ENCODE assay signal across 8 cellular contexts in genomic region chr13:33284916-33285315, GRCh38. TPM values are rescaled to one million over a fixed set of nuclear protein-coding genes. Genes with fewer than 3 reads are reported as not detected.
DNase-seq lines count a peak whose midpoint lies in the region; ATAC-seq and TF ChIP-seq lines count a peak whose summit lies in the region.

No MANE protein-coding gene starts in this region.

- peak overlapping the region; percentile 100 for H3K9ac ChIP-seq in mammary epithelial cell (ENCODE audit: insufficient read depth, low read length)
- H3K9ac ChIP-seq in liver (ENCODE audit: low read depth in 1 of 2, low read length in 2 of 2): peak overlapping the region; percentile 48 to 100

- BruUV-seq in mammary epithelial cell (replicated peaks; lab: Mats Ljungman, UMichigan) (no TSS peak), OCI-LY7 (replicated peaks; lab: Mats Ljungman, UMichigan) (no TSS peak)

- peak overlapping the region; percentile 99 for H3K27ac ChIP-seq in mammary epithelial cell (ENCODE audit: insufficient read depth, low read depth, low read length)
- H3K27ac ChIP-seq in liver (ENCODE audit: low read depth in 1 of 2, low read length in 2 of 2): peak overlapping the region; percentile 88 to 100
- peak overlapping the region; percentile 87 to 95 (median 94) for H3K27ac ChIP-seq in thyroid gland
- no peak overlapping the region for H3K27ac ChIP-seq in OCI-LY7 (ENCODE audit: low read depth, low read length, poor library complexity, severe bottlenecking)

- CTCF ChIA-PET in mammary epithelial cell (lab: Charles Lee; ENCODE audit: low non-redundant PET): interaction anchor here (0.6 kb wide), 1 partner anchor 159 kb away, joined by 5 read pairs; no protein-coding TSS in a partner anchor
- CTCF ChIA-PET in OCI-LY7 (lab: Charles Lee; ENCODE audit: unreplicated experiment): no interaction called here

- H2AFZ ChIP-seq in mammary epithelial cell (ENCODE audit: low read depth, low read length) (peak overlapping the region; percentile 68), OCI-LY7 (ENCODE audit: low read length) (no peak overlapping the region)

- TF ChIP-seq RAD21 in liver (IDR thresholded peaks at IDR 0.05): no peak

- H3K27me3 ChIP-seq in mammary epithelial cell (ENCODE audit: insufficient read depth, low read length) (no peaks in the 10 kb centered on the region), liver (ENCODE audit: control insufficient read depth in 4 of 4, insufficient read depth in 4 of 4, low read length in 3 of 4) (no peaks in the 10 kb centered on the region), thyroid gland (no peaks in the 10 kb centered on the region)

- H3K4me1 ChIP-seq in mammary epithelial cell (ENCODE audit: insufficient read depth, low read length): peaks cover 36% of the 10 kb centered on the region
- peaks cover 2 to 21% (median 15%) of the 10 kb centered on the region in 4 donors for H3K4me1 ChIP-seq in liver (ENCODE audit: control insufficient read depth in 4 of 4, insufficient read depth in 4 of 4, low read length in 3 of 4)
- H3K4me1 ChIP-seq in thyroid gland: peaks cover 18 to 43% of the 10 kb centered on the region in 2 donors
- no peaks in the 10 kb centered on the region for H3K4me1 ChIP-seq in OCI-LY7 (ENCODE audit: insufficient read depth, low read length, poor library complexity, severe bottlenecking)

- POLR2A ChIA-PET in OCI-LY7 (lab: Charles Lee): no interaction called here

- H4K20me1 ChIP-seq in mammary epithelial cell (ENCODE audit: insufficient read depth, low read length) (no peaks in the 10 kb centered on the region), OCI-LY7 (ENCODE audit: insufficient read depth, low read length) (no peaks in the 10 kb centered on the region)

- H3K36me3 ChIP-seq in mammary epithelial cell (ENCODE audit: insufficient read depth, low read length): no peaks in the 10 kb centered on the region
- H3K36me3 ChIP-seq in liver (ENCODE audit: control insufficient read depth in 4 of 4, insufficient read depth in 3 of 4, low read depth in 1 of 4, low read length in 3 of 4): no peaks in the 10 kb centered on the region
- no peaks in the 10 kb centered on the region for H3K36me3 ChIP-seq in thyroid gland
- no peaks in the 10 kb centered on the region for H3K36me3 ChIP-seq in OCI-LY7 (ENCODE audit: insufficient read depth, low read length)

- WGBS in mammary epithelial cell (ENCODE audit: low coverage, missing lambda C conversion rate): 8% methylated on average over 6 of the region's 6 CpGs
- 2% methylated on average over 6 of the region's 6 CpGs for WGBS in liver
- WGBS in thyroid gland, 2 donors: 8 to 12% methylated on average over 6 of the region's 6 CpGs

- H3K9me2 ChIP-seq in OCI-LY7 (ENCODE audit: insufficient read depth, low read length): no peaks in the 10 kb centered on the region

- H3K79me2 ChIP-seq in mammary epithelial cell (ENCODE audit: insufficient read depth, low read length) (peaks cover 47% of the 10 kb centered on the region), OCI-LY7 (ENCODE audit: insufficient read depth, low read depth, low read length) (no peaks in the 10 kb centered on the region)

- in situ Hi-C loops in mammary epithelial cell (cut with MboI; ENCODE audit: low sequenced_read_pairs in 2 of 2): no loop called here

- H3K4me3 ChIP-seq in mammary epithelial cell (replicated peaks in 1 of 3; ENCODE audit: insufficient read depth in 1 of 3, low read depth in 2 of 3, low read length in 3 of 3) (peak overlapping the region; percentile 67 to 94 (median 71)), liver (ENCODE audit: low read depth in 1 of 3, low read length in 3 of 3) (peak overlapping the region; percentile 62 to 97 (median 73)), thyroid gland (replicated peaks in 1 of 3) (peak overlapping the region; percentile 44 to 62 (median 49)), OCI-LY7 (ENCODE audit: low read depth, low read length, poor library complexity, severe bottlenecking) (no peak overlapping the region)

- TF ChIP-seq POLR2A in thyroid gland (IDR thresholded peaks at IDR 0.05): no peak

- DNase-seq in mammary epithelial cell: peak; percentile 44
- no peak for DNase-seq in thyroid gland
- DNase-seq in OCI-LY7 (ENCODE audit: low spot score): no peak
- no peak for DNase-seq in NCI-H2227 treated with DMSO at 0.1 percent for 48 hours (lab: John Stamatoyannopoulos, UW)
- DNase-seq in DMS79 (lab: John Stamatoyannopoulos, UW): no peak

- intact Hi-C loops in mammary epithelial cell (cut with micrococcal nuclease): loop anchor here (1.0 to 10.0 kb wide), 7 partner anchors 52 to 699 kb away; partner anchors contain the start of gene PDS5B
- intact Hi-C loops in thyroid gland (cut with DNase I): loop anchor here (10.0 kb wide), 1 partner anchor 50 kb away; no protein-coding TSS in a partner anchor
- intact Hi-C loops in OCI-LY7 (cut with micrococcal nuclease; ENCODE audit: unreplicated experiment): no loop called here

- no peak for TF ChIP-seq CTCF in mammary epithelial cell (conservative IDR thresholded peaks at IDR 0.05 in 1 of 2, IDR thresholded peaks at IDR 0.05 in 1 of 2; ENCODE audit: extremely low read depth in 1 of 2, insufficient read depth in 1 of 2, low read depth in 1 of 2, low read length in 2 of 2)
- no peak for TF ChIP-seq CTCF in liver (IDR thresholded peaks at IDR 0.05; ENCODE audit: low read depth, low read length, missing input control)
- no peak for TF ChIP-seq CTCF in thyroid gland (IDR thresholded peaks at IDR 0.05)
- TF ChIP-seq CTCF in OCI-LY7 (conservative IDR thresholded peaks at IDR 0.05; ENCODE audit: low read length): no peak

- ATAC-seq in GM18867 (IDR thresholded peaks at IDR 0.05; ENCODE audit: unreplicated experiment): peak; percentile 29
- ATAC-seq in HG03066 (IDR thresholded peaks at IDR 0.05; ENCODE audit: low read depth, unreplicated experiment): peak; percentile 9

- H3K4me2 ChIP-seq in mammary epithelial cell (ENCODE audit: insufficient read depth, low read depth, low read length) (peak overlapping the region; percentile 75), OCI-LY7 (ENCODE audit: low read length) (no peak overlapping the region)

- dilution Hi-C loops in mammary epithelial cell (cut with HindIII; ENCODE audit: low sequenced_read_pairs): no loop called here

- H3K9me3 ChIP-seq in mammary epithelial cell (replicated peaks; ENCODE audit: insufficient read depth, low read length) (no peaks in the 10 kb centered on the region), liver (ENCODE audit: control insufficient read depth in 4 of 4, low read length in 3 of 4) (no peaks in the 10 kb centered on the region), thyroid gland (no peaks in the 10 kb centered on the region), OCI-LY7 (ENCODE audit: low read length) (no peaks in the 10 kb centered on the region)

TF ChIP-seq in liver, 16 proteins besides CTCF, POLR2A, EP300 and RAD21 (continues in another document):
- no peak for TF ChIP-seq SP1 (IDR thresholded peaks at IDR 0.05)
- no peak for TF ChIP-seq JUND (IDR thresholded peaks at IDR 0.05)
- no peak for TF ChIP-seq RXRA (IDR thresholded peaks at IDR 0.05)
- TF ChIP-seq ZBTB33 (IDR thresholded peaks at IDR 0.05): no peak
- TF ChIP-seq ATF3 (IDR thresholded peaks at IDR 0.05): no peak
- no peak for TF ChIP-seq YY1 (IDR thresholded peaks at IDR 0.05)
- TF ChIP-seq EGR1 (IDR thresholded peaks at IDR 0.05; ENCODE audit: low read depth in 2 of 2): no peak
- TF ChIP-seq NR2F2 (IDR thresholded peaks at IDR 0.05): no peak
- TF ChIP-seq HNF4A (conservative IDR thresholded peaks at IDR 0.05): no peak
- TF ChIP-seq FOXA2 (IDR thresholded peaks at IDR 0.05): no peak

RNA-seq across cellular contexts. Expression of gene STARD13, which starts 0.6 kb away (rescaled TPM):
- total RNA-seq in mammary epithelial cell: 10 to 100 TPM; 10.8 to 15.5 TPM
- polyA plus RNA-seq in mammary epithelial cell: 3.8 TPM
- polyA minus RNA-seq in mammary epithelial cell: 21.7 TPM
- total RNA-seq in liver: 10 to 100 TPM in 1 of 2 donors, 1 to 10 TPM in 1; 3.4 to 15.3 TPM
- polyA plus RNA-seq in liver: 1 to 10 TPM; 2.7 to 8.0 TPM
- total RNA-seq in thyroid gland: 100 to 1,000 TPM in 1 of 4 donors, 10 to 100 TPM in 3; 52.0 to 114 (median 89.2) TPM
- total RNA-seq in OCI-LY7 (2014; rRNA removed; shearing (Covaris generic)): 0.39 TPM in 1 of 2 replicates, not detected in the other
- total RNA-seq in OCI-LY7 (2022): 0.48 and 0.57 TPM in 2 replicates
